In genomic region chr4:168757500-168757899, GRCh38 we compare ENCODE assay signal across 10 cellular contexts.
"Had no signal": no experiment of that assay in that cellular context is flagged by ENCODE, and none has a peak within 500 bp of the region (broad histone marks: within the 10 kb centered on the region; RNA-seq: fewer than 3 reads in every experiment).

No MANE protein-coding gene starts in this region.

- H3K4me1 ChIP-seq: right atrium auricular region had no signal

- H3K27me3 Mint-ChIP-seq: activated naive CD4-positive, alpha-beta T cell treated with anti-CD3 and anti-CD28 coated beads, Interleukin-2, amount 10 ng/mL, durations not matched to agents 7 days and 5 days had no signal

- H3K27me3 ChIP-seq: neutrophil, right atrium auricular region, stomach had no signal

- H3K27ac ChIP-seq: neutrophil had no signal

- H3K27ac Mint-ChIP-seq: activated naive CD4-positive, alpha-beta T cell treated with anti-CD3 and anti-CD28 coated beads, Interleukin-2, amount 10 ng/mL, durations not matched to agents 7 days and 5 days; activated T-helper 2 cell treated with anti-CD3 and anti-CD28 coated beads, Interferon-gamma antibody, Interleukin-2, Interleukin-4, amounts not matched to agents 10 μg/mL and 5 μg/mL and 100 μg/mL, durations not matched to agents 14 hours and 24 hours and 36 hours had no signal

- H3K4me3 Mint-ChIP-seq: activated naive CD4-positive, alpha-beta T cell treated with anti-CD3 and anti-CD28 coated beads, Interleukin-2, amount 10 ng/mL, durations not matched to agents 7 days and 5 days; naive thymus-derived CD8-positive, alpha-beta T cell had no signal

- DNase-seq: activated CD4-positive, alpha-beta T cell treated with anti-CD3 and anti-CD28 coated beads, Interleukin-2, amount 50 U/mL, for 48 hours; activated CD4-positive, CD25-positive, alpha-beta regulatory T cell treated with anti-CD3 and anti-CD28 coated beads, Interleukin-2, amount 50 U/mL, for 72 hours; activated naive CD4-positive, alpha-beta T cell treated with anti-CD3 and anti-CD28 coated beads, Interleukin-2, amount 10 ng/mL, durations not matched to agents 7 days and 5 days; naive thymus-derived CD8-positive, alpha-beta T cell; stimulated activated CD4-positive, alpha-beta T cell treated with anti-CD3 and anti-CD28 coated beads, Interleukin-1b, Interleukin-23, amount 100 ng/mL, for 48 hours; stomach had no signal

- ATAC-seq: left lobe of liver; naive thymus-derived CD8-positive, alpha-beta T cell had no signal

- H3K4me3 ChIP-seq: right atrium auricular region, stomach had no signal

- H3K4me1 Mint-ChIP-seq: activated naive CD4-positive, alpha-beta T cell treated with anti-CD3 and anti-CD28 coated beads, Interleukin-2, amount 10 ng/mL, durations not matched to agents 7 days and 5 days had no signal

- H3K9me3 ChIP-seq: neutrophil, right atrium auricular region, stomach had no signal

- H3K36me3 Mint-ChIP-seq: activated naive CD4-positive, alpha-beta T cell treated with anti-CD3 and anti-CD28 coated beads, Interleukin-2, amount 10 ng/mL, durations not matched to agents 7 days and 5 days; naive thymus-derived CD8-positive, alpha-beta T cell had no signal

- H3K9me3 Mint-ChIP-seq: activated naive CD4-positive, alpha-beta T cell treated with anti-CD3 and anti-CD28 coated beads, Interleukin-2, amount 10 ng/mL, durations not matched to agents 7 days and 5 days; activated T-helper 2 cell treated with anti-CD3 and anti-CD28 coated beads, Interferon-gamma antibody, Interleukin-2, Interleukin-4, amounts not matched to agents 10 μg/mL and 5 μg/mL and 100 μg/mL, durations not matched to agents 14 hours and 24 hours and 36 hours had no signal

- H3K36me3 ChIP-seq: neutrophil, right atrium auricular region, stomach had no signal
